25 cellular contexts compared by ENCODE assay signal in the genomic region with DNA sequence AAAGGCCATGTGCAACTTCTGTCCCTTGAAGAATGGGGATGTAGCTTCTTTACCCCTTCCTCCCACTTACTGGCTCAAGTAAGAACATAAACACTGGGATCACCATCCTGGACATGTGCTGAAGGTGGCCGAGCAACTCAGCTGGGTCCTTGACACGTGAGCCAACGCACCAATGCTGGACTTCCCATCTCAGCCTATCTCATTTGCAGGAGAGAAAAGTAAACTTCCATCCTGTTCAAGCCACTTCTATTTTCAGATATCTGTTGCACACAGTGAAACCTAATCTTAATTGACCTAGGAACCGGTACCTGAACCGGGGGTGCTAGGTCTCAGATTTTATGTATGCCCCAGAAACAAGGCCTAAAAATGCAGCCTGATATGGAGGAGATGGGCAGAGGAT.
A peak's percentile ranks its signal among the peaks of the same experiment; 100 is the strongest.
DNase-seq lines count a peak whose midpoint lies in the region; ATAC-seq, FAIRE-seq and TF ChIP-seq lines count a peak whose summit lies in the region.
"Had no signal": no experiment of that assay in that cellular context is flagged by ENCODE, and none has a peak within 500 bp of the region (broad histone marks: within the 10 kb centered on the region; RNA-seq: fewer than 3 reads in every experiment).

No MANE protein-coding gene starts in this region.

- DNase-seq in activated T-cell treated with anti-CD3 and anti-CD28 coated beads, Interleukin-2, amount 50 U/mL, for 72 hours, result no peak
- no peak for DNase-seq in activated T-cell treated with anti-CD3 and anti-CD28 coated beads for 4 hours
- DNase-seq in K562 (ENCODE audit: extremely low read depth in 1 of 4, low spot score in 3 of 4), result no peak
- DNase-seq in esophagus muscularis mucosa (ENCODE audit: extremely low spot score), result peak; percentile 60
- peak; percentile 23 for DNase-seq in osteocyte (ENCODE audit: extremely low spot score, unreplicated experiment)
- no peak for DNase-seq in activated effector memory CD4-positive, alpha-beta T cell treated with Interleukin-2 at 50 U/mL for 16 hours
- no peak for DNase-seq in transverse colon
- DNase-seq: Caco-2; CD4-positive, CD25-positive, alpha-beta regulatory T cell; CD8-positive, alpha-beta T cell; DMS153; DND-41; GOT3; HFFc6 had no signal

- H3K36me3 ChIP-seq in K562 (ENCODE audit: control insufficient read depth, insufficient read depth, low read length) (peaks cover 14% of the 10 kb centered on the region; the same call in 2 of the 3 replicates), esophagus muscularis mucosa (peaks cover 0 to 44% (median 11%) of the 10 kb centered on the region in 4 donors), transverse colon (peaks cover 0 to 15% (median 0%) of the 10 kb centered on the region in 4 donors)
- H3K36me3 ChIP-seq: HAP-1 had no signal

- H3K27me3 Mint-ChIP-seq in activated T-cell treated with anti-CD3 and anti-CD28 coated beads, Interleukin-2, amount 50 U/mL, for 72 hours (ENCODE audit: low read depth), result no peaks in the 10 kb centered on the region
- H3K27me3 Mint-ChIP-seq in osteocyte (ENCODE audit: unreplicated experiment), result no peaks in the 10 kb centered on the region
- H3K27me3 Mint-ChIP-seq: B cell; CD4-positive, CD25-positive, alpha-beta regulatory T cell had no signal

- no TSS peak for BruUV-seq in K562 (replicated peaks; lab: Mats Ljungman, UMichigan)

- H3K4me3 ChIP-seq in K562 (no peak overlapping the region), esophagus muscularis mucosa (no peak overlapping the region), transverse colon (no peak overlapping the region)
- H3K4me3 ChIP-seq: BLaER1, HAP-1 had no signal

- H3K9ac ChIP-seq in K562 (ENCODE audit: insufficient read depth in 1 of 2, low read depth in 2 of 2, low read length in 2 of 2), result no peak overlapping the region
- H3K9ac ChIP-seq: BLaER1 had no signal

- CTCF ChIA-PET in K562 (lab: Yijun Ruan, JAX; ENCODE audit: low intra/inter-chr PET ratio), result no interaction called here

- H3K9me3 ChIP-seq in K562 (replicated peaks; ENCODE audit: control insufficient read depth, insufficient read depth, low read depth, low read length), result no peaks in the 10 kb centered on the region
- no peaks in the 10 kb centered on the region for H3K9me3 ChIP-seq in esophagus muscularis mucosa
- no peaks in the 10 kb centered on the region for H3K9me3 ChIP-seq in transverse colon
- H3K9me3 ChIP-seq: Caco-2, HAP-1 had no signal

- H3K4me1 Mint-ChIP-seq in activated T-cell treated with anti-CD3 and anti-CD28 coated beads, Interleukin-2, amount 50 U/mL, for 72 hours (ENCODE audit: low read depth), result peaks cover 10% of the 10 kb centered on the region
- peaks cover 4% of the 10 kb centered on the region for H3K4me1 Mint-ChIP-seq in osteocyte (ENCODE audit: unreplicated experiment)
- H3K4me1 Mint-ChIP-seq: B cell had no signal

- no peak for FAIRE-seq in K562 (lab: Jason Lieb, UNC)
- FAIRE-seq: A204.1, G401.6, GM12892, GM19239, H54 had no signal

- peaks cover 3% of the 10 kb centered on the region for H3K9me1 ChIP-seq in K562 (ENCODE audit: control insufficient read depth, insufficient read depth, low read length)

- no peaks in the 10 kb centered on the region for H4K20me1 ChIP-seq in K562 (replicated peaks; ENCODE audit: control insufficient read depth, insufficient read depth, low read length)
- H4K20me1 ChIP-seq: BLaER1 had no signal

- no peak overlapping the region for H3K4me2 ChIP-seq in K562 (ENCODE audit: insufficient read depth, low read length)
- H3K4me2 ChIP-seq: BLaER1 had no signal

- no peak overlapping the region for H2AFZ ChIP-seq in K562 (ENCODE audit: low read depth, low read length)

- TF ChIP-seq RAD21 in K562 (CRISPR knock-in tag; conservative IDR thresholded peaks at IDR 0.05 in 1 of 2, IDR thresholded peaks at IDR 0.05 in 1 of 2), result no peak

- TF ChIP-seq POLR2A in K562 (conservative IDR thresholded peaks at IDR 0.05) (no peak), esophagus muscularis mucosa (IDR thresholded peaks at IDR 0.05; ENCODE audit: low read depth) (no peak), transverse colon (IDR thresholded peaks at IDR 0.05) (no peak)

- ATAC-seq in activated T-cell treated with anti-CD3 and anti-CD28 coated beads, Interleukin-2, amount 50 U/mL, for 72 hours (replicated peaks in 1 of 2), result no peak
- no peak for ATAC-seq in K562
- ATAC-seq in GM18517 (IDR thresholded peaks at IDR 0.05; ENCODE audit: unreplicated experiment), result no peak
- ATAC-seq: CD8-positive, alpha-beta T cell had no signal

- H3K27ac Mint-ChIP-seq in activated T-cell treated with anti-CD3 and anti-CD28 coated beads, Interleukin-2, amount 50 U/mL, for 72 hours, result peak overlapping the region; percentile 14
- no peak overlapping the region for H3K27ac Mint-ChIP-seq in osteocyte (ENCODE audit: unreplicated experiment)
- H3K27ac Mint-ChIP-seq: B cell; CD4-positive, CD25-positive, alpha-beta regulatory T cell; CD8-positive, alpha-beta T cell; HFFc6 had no signal

- H3K27me3 ChIP-seq in K562 (ENCODE audit: control insufficient read depth in 2 of 2, insufficient read depth in 2 of 2, low read length in 2 of 2), result no peaks in the 10 kb centered on the region
- H3K27me3 ChIP-seq in esophagus muscularis mucosa, result no peaks in the 10 kb centered on the region
- no peaks in the 10 kb centered on the region for H3K27me3 ChIP-seq in transverse colon
- H3K27me3 ChIP-seq: BLaER1 had no signal

- no peak for TF ChIP-seq EP300 in K562 (IDR thresholded peaks at IDR 0.05; ENCODE audit: low read length)
- no peak for TF ChIP-seq EP300 in esophagus muscularis mucosa (IDR thresholded peaks at IDR 0.05)
- TF ChIP-seq EP300 in transverse colon (IDR thresholded peaks at IDR 0.05; ENCODE audit: low read depth), result no peak

- H3K79me2 ChIP-seq in K562 (ENCODE audit: control insufficient read depth, insufficient read depth, low read length), result no peaks in the 10 kb centered on the region

- no peak overlapping the region for H3K27ac ChIP-seq in K562 (ENCODE audit: extremely low read depth, low read depth, low read length)
- H3K27ac ChIP-seq in esophagus muscularis mucosa (replicated peaks in 1 of 4), result no peak overlapping the region
- no peak overlapping the region for H3K27ac ChIP-seq in transverse colon
- H3K27ac ChIP-seq: 22Rv1, BLaER1, C4-2B had no signal

- H3K4me3 Mint-ChIP-seq in activated T-cell treated with anti-CD3 and anti-CD28 coated beads, Interleukin-2, amount 50 U/mL, for 72 hours, result no peak overlapping the region
- H3K4me3 Mint-ChIP-seq in osteocyte (ENCODE audit: unreplicated experiment), result no peak overlapping the region
- H3K4me3 Mint-ChIP-seq: B cell; CD4-positive, CD25-positive, alpha-beta regulatory T cell; CD8-positive, alpha-beta T cell; HFFc6 had no signal

- H3K4me1 ChIP-seq in K562 (replicated peaks in 1 of 2; ENCODE audit: control insufficient read depth in 2 of 2, insufficient read depth in 2 of 2, low read length in 2 of 2), result peaks cover 0 to 4% of the 10 kb centered on the region in 2 experiments; a peak in 2 of 5 replicates
- H3K4me1 ChIP-seq in esophagus muscularis mucosa, result peaks cover 0 to 7% (median 0%) of the 10 kb centered on the region in 4 donors
- H3K4me1 ChIP-seq in transverse colon, result no peaks in the 10 kb centered on the region
- H3K4me1 ChIP-seq: BLaER1, Caco-2, HAP-1 had no signal

- H3K36me3 Mint-ChIP-seq in activated T-cell treated with anti-CD3 and anti-CD28 coated beads, Interleukin-2, amount 50 U/mL, for 72 hours (ENCODE audit: insufficient read depth in 2 of 2), result peaks cover 0 to 14% of the 10 kb centered on the region in 2 donors
- peaks cover 26% of the 10 kb centered on the region for H3K36me3 Mint-ChIP-seq in osteocyte (ENCODE audit: unreplicated experiment)

- WGBS in K562 (ENCODE audit: insufficient coverage, low coverage, missing lambda C conversion rate), result 75% methylated on average over 5 of the region's 5 CpGs
- WGBS in esophagus muscularis mucosa, result 98% methylated on average over 5 of the region's 5 CpGs
- 91% methylated on average over 5 of the region's 5 CpGs; no CpG with 5 or more reads in 1 of the 2 donors for WGBS in transverse colon (ENCODE audit: low coverage in 1 of 2), 2 donors

- TF ChIP-seq CTCF in K562 (IDR thresholded peaks at IDR 0.05 in 2 of 3, conservative IDR thresholded peaks at IDR 0.05 in 1 of 3; ENCODE audit: insufficient read depth in 2 of 3, low read depth in 1 of 3, low read length in 3 of 3) (no peak), esophagus muscularis mucosa (IDR thresholded peaks at IDR 0.05) (no peak), osteocyte (IDR thresholded peaks at IDR 0.05) (no peak), transverse colon (IDR thresholded peaks at IDR 0.05) (no peak)

- intact Hi-C loops in K562 (cut with micrococcal nuclease), result no loop called here
- intact Hi-C loops in esophagus muscularis mucosa (cut with DNase I), result no loop called here
- intact Hi-C loops in transverse colon (cut with DNase I; ENCODE audit: low total_unique reads), result no loop called here

- no peaks in the 10 kb centered on the region for H3K9me3 Mint-ChIP-seq in activated T-cell treated with anti-CD3 and anti-CD28 coated beads, Interleukin-2, amount 50 U/mL, for 72 hours
- no peaks in the 10 kb centered on the region for H3K9me3 Mint-ChIP-seq in osteocyte (ENCODE audit: unreplicated experiment)
- H3K9me3 Mint-ChIP-seq: CD4-positive, CD25-positive, alpha-beta regulatory T cell; CD8-positive, alpha-beta T cell had no signal

- in situ Hi-C loops in K562 (cut with MboI), result no loop called here
- in situ Hi-C loops in transverse colon (cut with MboI; ENCODE audit: low pct_ligation_motif_present in 1 of 4, low pct_unique_long_range_greater_than_20kb in 1 of 4, low sequenced_read_pairs in 3 of 4), result no loop called here

- POLR2A ChIA-PET in K562 (lab: Yijun Ruan, JAX), result interaction anchor here (1.3 to 1.4 kb wide), 2 partner anchors 12 to 21 kb away, joined by 3 read pairs; no protein-coding TSS in a partner anchor

TF ChIP-seq in K562, 482 proteins besides CTCF, POLR2A, EP300 and RAD21:
- TF ChIP-seq RAD51 (IDR thresholded peaks at IDR 0.05; ENCODE audit: borderline replicate concordance, low read depth), result 0 out of 2 replicates have a peak, but pooled peaks have one; percentile 39
- TF ChIP-seq, protein P1, sequence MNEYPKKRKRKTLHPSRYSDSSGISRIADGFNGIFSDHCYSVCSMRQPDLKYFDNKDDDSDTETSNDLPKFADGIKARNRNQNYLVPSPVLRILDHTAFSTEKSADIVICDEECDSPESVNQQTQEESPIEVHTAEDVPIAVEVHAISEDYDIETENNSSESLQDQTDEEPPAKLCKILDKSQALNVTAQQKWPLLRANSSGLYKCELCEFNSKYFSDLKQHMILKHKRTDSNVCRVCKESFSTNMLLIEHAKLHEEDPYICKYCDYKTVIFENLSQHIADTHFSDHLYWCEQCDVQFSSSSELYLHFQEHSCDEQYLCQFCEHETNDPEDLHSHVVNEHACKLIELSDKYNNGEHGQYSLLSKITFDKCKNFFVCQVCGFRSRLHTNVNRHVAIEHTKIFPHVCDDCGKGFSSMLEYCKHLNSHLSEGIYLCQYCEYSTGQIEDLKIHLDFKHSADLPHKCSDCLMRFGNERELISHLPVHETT (CRISPR knock-in tag; conservative IDR thresholded peaks at IDR 0.05 in 1 of 2, IDR thresholded peaks at IDR 0.05 in 1 of 2), result no peak

Comparison
In these comparisons a context has a peak if more than half of its experiments do, and no peak if none do; other contexts are left out.
1. DNase-seq: peak in esophagus muscularis mucosa (single experiment) and osteocyte (single experiment); none in activated T-cell treated with anti-CD3 and anti-CD28 coated beads, Interleukin-2, amount 50 U/mL, for 72 hours (0 of 2), activated T-cell treated with anti-CD3 and anti-CD28 coated beads for 4 hours (single experiment), K562 (0 of 4), activated effector memory CD4-positive, alpha-beta T cell treated with Interleukin-2 at 50 U/mL for 16 hours (single experiment) and transverse colon (single experiment).